Comparison of ENCODE assay signal across 8 cellular contexts in genomic region chr9:132943677-132944293, GRCh38. TPM values are rescaled to one million over a fixed set of nuclear protein-coding genes. Genes with fewer than 3 reads are reported as not detected.
DNase-seq lines count a peak whose midpoint lies in the region; ATAC-seq, FAIRE-seq and TF ChIP-seq lines count a peak whose summit lies in the region.

No MANE protein-coding gene starts in this region.

- POLR2A ChIA-PET in activated B cell treated with CpG ODN at 0.5 μM for 24 hours (lab: Charles Lee): interaction anchor here (0.5 to 3.0 kb wide), 11 partner anchors 12 to 560 kb away, joined by 3 to 21 read pairs (median 3); partner anchors contain the start of genes DDX31, GTF3C4, GTF3C5 and MED22

- no peak for FAIRE-seq in RCC 7860 (lab: Jason Lieb, UNC)

- intact Hi-C loops in activated CD4-positive, alpha-beta T cell treated with anti-CD3 and anti-CD28 coated beads, Interleukin-2, amount 10 ng/mL, durations not matched to agents 24 days and 14 days (cut with micrococcal nuclease): loop anchor here (1.0 to 2.0 kb wide), 2 partner anchors 65 to 79 kb away; partner anchors contain the start of genes AK8 and SPACA9
- intact Hi-C loops in activated B cell treated with CpG ODN at 0.5 μM for 24 hours (cut with micrococcal nuclease): loop anchor here (1.0 to 2.0 kb wide), 4 partner anchors 29 to 173 kb away; partner anchors contain the start of genes AK8, GTF3C5 and SPACA9

- TF ChIP-seq CTCF in activated B cell treated with CpG ODN at 0.5 μM for 24 hours (IDR thresholded peaks at IDR 0.05) (no peak), glutamatergic neuron (IDR thresholded peaks at IDR 0.05; ENCODE audit: partially characterized antibody, unreplicated experiment) (no peak)

- CTCF ChIA-PET in activated B cell treated with CpG ODN at 0.5 μM for 24 hours (lab: Charles Lee): interaction anchor here (1.4 kb wide), 1 partner anchor 34 kb away, joined by 3 read pairs; the partner anchor contains the start of gene GFI1B

- peaks cover 3% of the 10 kb centered on the region for H3K36me3 Mint-ChIP-seq in activated CD4-positive, alpha-beta T cell treated with anti-CD3 and anti-CD28 coated beads, Interleukin-2, amount 10 ng/mL, durations not matched to agents 24 days and 14 days (ENCODE audit: low read depth)
- H3K36me3 Mint-ChIP-seq in activated B cell treated with CpG ODN at 0.5 μM for 24 hours (ENCODE audit: low read depth) (peaks cover 12% of the 10 kb centered on the region), glutamatergic neuron (ENCODE audit: unreplicated experiment) (no peaks in the 10 kb centered on the region)

- peak; percentile 9 for ATAC-seq in HG03139 (IDR thresholded peaks at IDR 0.05; ENCODE audit: unreplicated experiment)
- ATAC-seq in activated B cell treated with CpG ODN at 0.5 μM for 24 hours (ENCODE audit: low read depth): no peak

- H3K27ac Mint-ChIP-seq in activated CD4-positive, alpha-beta T cell treated with anti-CD3 and anti-CD28 coated beads, Interleukin-2, amount 10 ng/mL, durations not matched to agents 24 days and 14 days: peak overlapping the region; percentile 81
- peak overlapping the region; percentile 88 for H3K27ac Mint-ChIP-seq in activated B cell treated with CpG ODN at 0.5 μM for 24 hours
- peak overlapping the region; percentile 99 for H3K27ac Mint-ChIP-seq in glutamatergic neuron (ENCODE audit: unreplicated experiment)

- H3K4me3 ChIP-seq in skeletal muscle cell (ENCODE audit: low read depth, low read length): peak overlapping the region; percentile 100

- peaks cover 2% of the 10 kb centered on the region for H3K27me3 Mint-ChIP-seq in activated CD4-positive, alpha-beta T cell treated with anti-CD3 and anti-CD28 coated beads, Interleukin-2, amount 10 ng/mL, durations not matched to agents 24 days and 14 days
- H3K27me3 Mint-ChIP-seq in activated B cell treated with CpG ODN at 0.5 μM for 24 hours: no peaks in the 10 kb centered on the region
- peaks cover 8% of the 10 kb centered on the region for H3K27me3 Mint-ChIP-seq in glutamatergic neuron (ENCODE audit: unreplicated experiment)

- H3K4me3 Mint-ChIP-seq in activated CD4-positive, alpha-beta T cell treated with anti-CD3 and anti-CD28 coated beads, Interleukin-2, amount 10 ng/mL, durations not matched to agents 24 days and 14 days: peak overlapping the region; percentile 96
- H3K4me3 Mint-ChIP-seq in activated B cell treated with CpG ODN at 0.5 μM for 24 hours (peak overlapping the region; percentile 98), glutamatergic neuron (ENCODE audit: unreplicated experiment) (peak overlapping the region; percentile 100)

- DNase-seq in activated CD4-positive, alpha-beta T cell treated with anti-CD3 and anti-CD28 coated beads, Interleukin-2, amount 10 ng/mL, durations not matched to agents 24 days and 14 days: no peak
- DNase-seq in activated CD4-positive, alpha-beta T cell treated with anti-CD3 and anti-CD28 coated beads for 1 hour: no peak
- DNase-seq in activated B cell treated with CpG ODN at 0.5 μM for 24 hours: no peak
- DNase-seq in glutamatergic neuron: peak; percentile 21
- DNase-seq in skeletal muscle cell (ENCODE audit: low read depth): no peak
- no peak for DNase-seq in RCC 7860 (ENCODE audit: low spot score)
- no peak for DNase-seq in H4 (ENCODE audit: low spot score)

- no peaks in the 10 kb centered on the region for H3K9me3 Mint-ChIP-seq in activated CD4-positive, alpha-beta T cell treated with anti-CD3 and anti-CD28 coated beads, Interleukin-2, amount 10 ng/mL, durations not matched to agents 24 days and 14 days
- H3K9me3 Mint-ChIP-seq in activated B cell treated with CpG ODN at 0.5 μM for 24 hours (no peaks in the 10 kb centered on the region), glutamatergic neuron (ENCODE audit: unreplicated experiment) (peaks cover 11% of the 10 kb centered on the region)

- H3K4me1 Mint-ChIP-seq in activated CD4-positive, alpha-beta T cell treated with anti-CD3 and anti-CD28 coated beads, Interleukin-2, amount 10 ng/mL, durations not matched to agents 24 days and 14 days: peaks cover 16% of the 10 kb centered on the region
- peaks cover 29% of the 10 kb centered on the region for H3K4me1 Mint-ChIP-seq in activated B cell treated with CpG ODN at 0.5 μM for 24 hours
- peaks cover 23% of the 10 kb centered on the region for H3K4me1 Mint-ChIP-seq in glutamatergic neuron (ENCODE audit: low read depth, unreplicated experiment)

RNA-seq across cellular contexts. Expression of gene TSC1, which starts 0.6 kb away (rescaled TPM):
- total RNA-seq in activated CD4-positive, alpha-beta T cell treated with anti-CD3 and anti-CD28 coated beads, Interleukin-2, amount 10 ng/mL, durations not matched to agents 24 days and 14 days: 27.9 and 33.5 TPM in 2 replicates
- total RNA-seq in activated B cell treated with CpG ODN at 0.5 μM for 24 hours (51.7 and 61.4 TPM in 2 replicates), glutamatergic neuron (ENCODE audit: unreplicated experiment) (89.3 TPM)
- 17.7 and 22.4 TPM in 2 replicates for total RNA-seq in H4 (2014; rRNA removed; shearing (Covaris generic))

RNA-seq across cellular contexts. Expression of gene GFI1B, which starts 34.7 kb away (rescaled TPM):
- total RNA-seq in activated CD4-positive, alpha-beta T cell treated with anti-CD3 and anti-CD28 coated beads, Interleukin-2, amount 10 ng/mL, durations not matched to agents 24 days and 14 days: not detected in 2 replicates
- total RNA-seq in activated B cell treated with CpG ODN at 0.5 μM for 24 hours (0.07 and 0.38 TPM in 2 replicates), glutamatergic neuron (ENCODE audit: unreplicated experiment) (not detected)
- 0.10 TPM in 1 of 2 replicates, not detected in the other for total RNA-seq in H4 (2014; rRNA removed; shearing (Covaris generic))
